12 cellular contexts compared by ENCODE assay signal in genomic region chr20:32830437-32830836, GRCh38. TPM values are rescaled to one million over a fixed set of nuclear protein-coding genes. Genes with fewer than 3 reads are reported as not detected.
DNase-seq lines count a peak whose midpoint lies in the region; ATAC-seq and TF ChIP-seq lines count a peak whose summit lies in the region.
"Had no signal": no experiment of that assay in that cellular context is flagged by ENCODE, and none has a peak within 500 bp of the region (broad histone marks: within the 10 kb centered on the region; RNA-seq: fewer than 3 reads in every experiment).

No MANE protein-coding gene starts in this region.

- no peak for TF ChIP-seq POLR2A in gastrocnemius medialis (IDR thresholded peaks at IDR 0.05)

- CTCF ChIA-PET in WTC11 (lab: Charles Lee): interaction anchor here (0.8 to 2.2 kb wide), 3 partner anchors 40 to 64 kb away, joined by 3 to 11 read pairs (median 3); no protein-coding TSS in a partner anchor

- no peaks in the 10 kb centered on the region for H3K27me3 ChIP-seq in left ventricle myocardium inferior (ENCODE audit: low read depth)
- H3K27me3 ChIP-seq in gastrocnemius medialis: no peaks in the 10 kb centered on the region

- 0 out of 2 replicates have a peak, but pooled peaks cover 13% of the 10 kb centered on the region for H3K4me1 Mint-ChIP-seq in WTC11

- no peak for TF ChIP-seq CTCF in WTC11 (IDR thresholded peaks at IDR 0.05)
- no peak for TF ChIP-seq CTCF in left ventricle myocardium inferior (IDR thresholded peaks at IDR 0.05; ENCODE audit: borderline replicate concordance)
- TF ChIP-seq CTCF in gastrocnemius medialis (IDR thresholded peaks at IDR 0.05 in 4 of 5, conservative IDR thresholded peaks at IDR 0.05 in 1 of 5): no peak

- peaks cover 7% of the 10 kb centered on the region for H3K9me3 Mint-ChIP-seq in WTC11

- no peaks in the 10 kb centered on the region for H3K9me3 ChIP-seq in left ventricle myocardium inferior (replicated peaks)
- H3K9me3 ChIP-seq in gastrocnemius medialis: no peaks in the 10 kb centered on the region

- H3K4me1 ChIP-seq in left ventricle myocardium inferior: peaks cover 41% of the 10 kb centered on the region
- peaks cover 13 to 27% of the 10 kb centered on the region in 2 donors for H3K4me1 ChIP-seq in gastrocnemius medialis

- H3K27me3 Mint-ChIP-seq in WTC11 (ENCODE audit: low read depth): no peaks in the 10 kb centered on the region

- intact Hi-C loops in left ventricle myocardium inferior (cut with micrococcal nuclease): no loop called here
- intact Hi-C loops in gastrocnemius medialis (cut with DNase I; ENCODE audit: low total_unique reads): no loop called here

- DNase-seq in GF-D8 (lab: John Stamatoyannopoulos, UW) (peak; percentile 68), WTC11 (ENCODE audit: low spot score) (no peak), left ventricle myocardium inferior (no peak), gastrocnemius medialis (peak; percentile 39 to 50), COLO829 (ENCODE audit: low spot score) (no peak), NK-92 (lab: John Stamatoyannopoulos, UW; ENCODE audit: unreplicated experiment) (no peak)
- no peak for DNase-seq in activated CD4-positive, alpha-beta T cell treated with anti-CD3 and anti-CD28 coated beads for 4 hours
- DNase-seq: activated naive CD4-positive, alpha-beta T cell treated with anti-CD3 and anti-CD28 coated beads, Interleukin-2, amount 50 U/mL, for 16 hours; NCI-H2029; stimulated activated CD4-positive, alpha-beta T cell treated with anti-CD3 and anti-CD28 coated beads, Interleukin-15, amount 100 ng/mL, for 24 hours; T-helper 1 cell had no signal

- peak overlapping the region; percentile 72 for H3K27ac Mint-ChIP-seq in WTC11

- ATAC-seq in WTC11: no peak
- ATAC-seq in gastrocnemius medialis: peak; percentile 87 to 94
- ATAC-seq in GM21381 (IDR thresholded peaks at IDR 0.05; ENCODE audit: unreplicated experiment): no peak

- POLR2A ChIA-PET in WTC11 (lab: Charles Lee): interaction anchor here (1.1 to 1.3 kb wide), 2 partner anchors 10 to 37 kb away, joined by 3 to 4 read pairs; no protein-coding TSS in a partner anchor

- H3K36me3 ChIP-seq in left ventricle myocardium inferior (peaks cover 47% of the 10 kb centered on the region), gastrocnemius medialis (peaks cover 0 to 32% of the 10 kb centered on the region in 2 donors)

- no peak overlapping the region for H3K4me3 Mint-ChIP-seq in WTC11

- peak overlapping the region; percentile 42 for H3K27ac ChIP-seq in left ventricle myocardium inferior (replicated peaks)
- peak overlapping the region; percentile 56 to 81 (median 66) for H3K27ac ChIP-seq in gastrocnemius medialis

- in situ Hi-C loops in gastrocnemius medialis (cut with MboI; ENCODE audit: low sequenced_read_pairs in 4 of 4): no loop called here

- H3K4me3 ChIP-seq in left ventricle myocardium inferior (no peak overlapping the region), gastrocnemius medialis (no peak overlapping the region)

- peaks cover 72% of the 10 kb centered on the region for H3K36me3 Mint-ChIP-seq in WTC11

TF ChIP-seq in WTC11, 78 proteins besides CTCF, POLR2A, EP300 and RAD21 (continues in another document):
- TF ChIP-seq ZNF423 (CRISPR knock-in tag; IDR thresholded peaks at IDR 0.05) (no peak), AFF4 (CRISPR knock-in tag; IDR thresholded peaks at IDR 0.05; ENCODE audit: borderline replicate concordance) (no peak), JAZF1 (CRISPR knock-in tag; IDR thresholded peaks at IDR 0.05) (no peak), TEAD1 (CRISPR knock-in tag; IDR thresholded peaks at IDR 0.05) (no peak), ZSCAN18 (CRISPR knock-in tag; IDR thresholded peaks at IDR 0.05) (no peak), ZNF425 (CRISPR knock-in tag; conservative IDR thresholded peaks at IDR 0.05) (no peak), ZNF232 (CRISPR knock-in tag; IDR thresholded peaks at IDR 0.05) (no peak), CREM (CRISPR knock-in tag; IDR thresholded peaks at IDR 0.05) (no peak), USF2 (CRISPR knock-in tag; IDR thresholded peaks at IDR 0.05) (no peak), STAT6 (CRISPR knock-in tag; conservative IDR thresholded peaks at IDR 0.05; ENCODE audit: low read depth) (no peak), FOXK1 (CRISPR knock-in tag; IDR thresholded peaks at IDR 0.05) (no peak)

RNA-seq across cellular contexts. Expression of gene MAPRE1, which starts 10.7 kb away (rescaled TPM):
- total RNA-seq in WTC11 (2021) (154 to 159 TPM (median 155 TPM) in 3 replicates), left ventricle myocardium inferior (58.4 TPM), gastrocnemius medialis (10 to 100 TPM; 33.9 to 53.5 (median 42.3) TPM)

RNA-seq across cellular contexts. Expression of gene EFCAB8, which starts 28.3 kb away (rescaled TPM):
- 0.17 to 0.55 TPM (median 0.32 TPM) in 3 replicates for total RNA-seq in WTC11 (2021)
- not detected for total RNA-seq in left ventricle myocardium inferior
- not detected for total RNA-seq in gastrocnemius medialis

Comparison
In these comparisons a context has a peak if more than half of its experiments do, and no peak if none do; other contexts are left out.
1. DNase-seq: peak in GF-D8 (single experiment) and gastrocnemius medialis (2 of 2); none in WTC11 (single experiment), left ventricle myocardium inferior (single experiment), COLO829 (single experiment), NK-92 (single experiment) and activated CD4-positive, alpha-beta T cell treated with anti-CD3 and anti-CD28 coated beads for 4 hours (0 of 2).
2. ATAC-seq: peak in gastrocnemius medialis (2 of 2); none in WTC11 (single experiment) and GM21381 (single experiment).